In genomic region chr3:66215106-66215505, GRCh38 we compare ENCODE assay signal across 24 cellular contexts.
"Had no signal": no experiment of that assay in that cellular context is flagged by ENCODE, and none has a peak within 500 bp of the region (broad histone marks: within the 10 kb centered on the region; RNA-seq: fewer than 3 reads in every experiment).

No MANE protein-coding gene starts in this region.

- H3K27ac ChIP-seq: left ventricle myocardium inferior, ovary, sigmoid colon, transverse colon, upper lobe of left lung, vagina had no signal

- ATAC-seq: naive thymus-derived CD4-positive, alpha-beta T cell; natural killer cell treated with Interleukin-12 subunit alpha and Interleukin-12 subunit beta and Interleukin-15 and Interleukin-18, amount 100 ng/mL, for 72 hours; right cardiac atrium; stimulated activated memory B cell treated with anti-CD40 and anti-IgM and Interleukin-4, amounts not matched to agents 10 μg/mL and 1 μg/mL and 100 μg/mL, for 72 hours; stimulated activated naive CD8-positive, alpha-beta T cell treated with anti-CD3 and anti-CD28 coated beads, Interleukin-15, amount 100 ng/mL, for 72 hours had no signal

- H3K27me3 ChIP-seq: ovary, sigmoid colon, transverse colon, upper lobe of left lung, vagina had no signal

- DNase-seq: hypothalamus; immature natural killer cell; kidney; left ventricle myocardium inferior; mesendoderm; naive thymus-derived CD4-positive, alpha-beta T cell; ovary; retina; right cardiac atrium; sigmoid colon; stimulated activated CD4-positive, alpha-beta T cell treated with anti-CD3 and anti-CD28 coated beads, Interleukin-1b, Interleukin-23, amount 100 ng/mL, for 48 hours; stimulated activated CD4-positive, alpha-beta T cell treated with anti-CD3 and anti-CD28 coated beads, Interleukin-2, amount 100 ng/mL, for 48 hours; stimulated activated CD4-positive, alpha-beta T cell treated with anti-CD3 and anti-CD28 coated beads, Interleukin-4, amount 100 ng/mL, for 4 hours; stimulated activated CD8-positive, alpha-beta memory T cell treated with anti-CD3 and anti-CD28 coated beads, Interleukin-4, amount 100 ng/mL, for 48 hours; stimulated activated naive CD4-positive, alpha-beta T cell treated with Interleukin-2 at 50 U/mL for 16 hours; stimulated activated naive CD8-positive, alpha-beta T cell treated with anti-CD3 and anti-CD28 coated beads, Interleukin-15, amount 100 ng/mL, for 72 hours; substantia nigra; transverse colon; upper lobe of left lung had no signal

- H3K4me3 ChIP-seq: left ventricle myocardium inferior, lung, ovary, sigmoid colon, smooth muscle cell, transverse colon, upper lobe of left lung, vagina had no signal
